1 cellular context compared by ENCODE assay signal in the genomic region with DNA sequence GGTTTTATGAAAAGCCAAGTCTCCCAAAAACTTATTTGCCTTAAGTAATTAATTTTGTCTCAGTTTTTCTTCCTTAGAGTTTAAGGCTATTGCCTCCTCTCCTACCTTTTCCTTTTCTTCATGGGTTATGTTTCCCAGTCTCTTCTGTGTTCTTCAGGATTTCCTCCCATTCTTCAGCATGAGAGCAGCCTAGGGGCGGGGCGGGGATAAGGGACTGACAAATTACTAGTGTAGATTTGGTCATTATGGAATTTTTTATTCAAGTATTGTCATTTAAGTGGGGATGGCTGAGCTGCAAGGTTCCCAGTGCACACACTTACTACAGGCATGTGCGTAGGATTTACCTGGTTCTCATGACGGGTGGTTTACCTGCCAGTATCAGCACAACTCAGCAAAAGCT.
TF ChIP-seq lines count a peak whose summit lies in the region.

No MANE protein-coding gene starts in this region.

TF ChIP-seq in HepG2, 621 proteins besides CTCF, POLR2A, EP300 and RAD21:
- TF ChIP-seq ZNF614 (CRISPR knock-in tag; IDR thresholded peaks at IDR 0.05; ENCODE audit: borderline replicate concordance) = no peak
- no peak for TF ChIP-seq MTF2 (CRISPR knock-in tag; IDR thresholded peaks at IDR 0.05; ENCODE audit: borderline replicate concordance)
- no peak for TF ChIP-seq ZNF724P (CRISPR knock-in tag; IDR thresholded peaks at IDR 0.05; ENCODE audit: borderline replicate concordance)
- TF ChIP-seq, protein P1, sequence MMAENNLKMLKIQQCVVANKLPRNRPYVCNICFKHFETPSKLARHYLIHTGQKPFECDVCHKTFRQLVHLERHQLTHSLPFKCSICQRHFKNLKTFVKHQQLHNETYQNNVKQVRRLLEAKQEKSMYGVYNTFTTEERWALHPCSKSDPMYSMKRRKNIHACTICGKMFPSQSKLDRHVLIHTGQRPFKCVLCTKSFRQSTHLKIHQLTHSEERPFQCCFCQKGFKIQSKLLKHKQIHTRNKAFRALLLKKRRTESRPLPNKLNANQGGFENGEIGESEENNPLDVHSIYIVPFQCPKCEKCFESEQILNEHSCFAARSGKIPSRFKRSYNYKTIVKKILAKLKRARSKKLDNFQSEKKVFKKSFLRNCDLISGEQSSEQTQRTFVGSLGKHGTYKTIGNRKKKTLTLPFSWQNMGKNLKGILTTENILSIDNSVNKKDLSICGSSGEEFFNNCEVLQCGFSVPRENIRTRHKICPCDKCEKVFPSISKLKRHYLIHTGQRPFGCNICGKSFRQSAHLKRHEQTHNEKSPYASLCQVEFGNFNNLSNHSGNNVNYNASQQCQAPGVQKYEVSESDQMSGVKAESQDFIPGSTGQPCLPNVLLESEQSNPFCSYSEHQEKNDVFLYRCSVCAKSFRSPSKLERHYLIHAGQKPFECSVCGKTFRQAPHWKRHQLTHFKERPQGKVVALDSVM (CRISPR knock-in tag; IDR thresholded peaks at IDR 0.05) = no peak
- no peak for TF ChIP-seq ZNF337 (CRISPR knock-in tag; IDR thresholded peaks at IDR 0.05; ENCODE audit: borderline replicate concordance, low read depth)
- no peak for TF ChIP-seq ZNF546 (CRISPR knock-in tag; conservative IDR thresholded peaks at IDR 0.05)
- TF ChIP-seq ZNF792 (CRISPR knock-in tag; IDR thresholded peaks at IDR 0.05) = no peak
- TF ChIP-seq ZFP36L1 (CRISPR knock-in tag; IDR thresholded peaks at IDR 0.05) = no peak
- no peak for TF ChIP-seq ZNF12 (CRISPR knock-in tag; IDR thresholded peaks at IDR 0.05)
- no peak for TF ChIP-seq MAFF (IDR thresholded peaks at IDR 0.05; ENCODE audit: low read depth, low read length)
- TF ChIP-seq ZNF260 (CRISPR knock-in tag; IDR thresholded peaks at IDR 0.05; ENCODE audit: borderline replicate concordance, low read depth) = no peak
- TF ChIP-seq ZNF232 (CRISPR knock-in tag; IDR thresholded peaks at IDR 0.05; ENCODE audit: borderline replicate concordance) = no peak
- TF ChIP-seq ZNF431 (CRISPR knock-in tag; IDR thresholded peaks at IDR 0.05; ENCODE audit: borderline replicate concordance, low read depth) = no peak
- TF ChIP-seq ZNF24 (IDR thresholded peaks at IDR 0.05) = no peak
